ENCODE assay signal across 1 cellular context in the genomic region with DNA sequence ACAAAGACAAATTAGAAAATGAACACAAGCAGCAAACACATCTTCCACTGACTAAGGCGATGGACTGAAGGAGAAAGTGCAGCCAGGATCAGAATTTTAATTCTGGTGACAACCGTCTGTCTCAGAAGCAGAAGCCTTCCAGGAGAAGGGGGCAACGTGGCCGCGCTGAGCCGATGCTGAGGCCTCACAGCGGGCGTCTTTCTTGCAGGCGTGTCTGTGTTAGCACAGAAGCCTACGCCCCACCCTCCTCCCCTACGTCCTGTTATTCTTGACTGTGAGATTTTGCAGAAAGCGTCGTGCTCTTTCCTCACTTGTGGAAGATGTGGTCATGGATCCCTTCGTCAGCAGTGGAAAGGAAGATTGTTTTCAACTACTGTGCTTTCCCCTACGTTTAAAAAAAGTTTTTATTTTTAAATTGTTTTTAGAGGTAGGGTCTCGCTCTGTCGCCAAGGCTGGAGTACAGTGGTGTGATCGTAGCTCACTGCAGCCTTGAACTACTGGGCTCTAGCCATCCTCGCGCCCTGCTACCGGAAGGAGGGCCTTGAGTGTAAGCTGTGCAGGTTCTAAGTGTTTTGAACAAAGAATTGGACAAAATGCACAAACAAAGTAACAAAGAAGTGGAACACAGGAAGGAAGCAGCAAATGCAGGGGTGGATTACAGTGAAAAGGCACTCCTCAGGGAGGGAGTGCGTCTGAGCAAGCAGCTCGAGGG.
TF ChIP-seq lines count a peak whose summit lies in the region.

No MANE protein-coding gene starts in this region.

TF ChIP-seq in GM23338, 12 proteins besides CTCF, POLR2A, EP300 and RAD21 (continued from another document):
- TF ChIP-seq ZNF462 (CRISPR knock-in tag; IDR thresholded peaks at IDR 0.05) (no peak), ZNF331 (CRISPR knock-in tag; IDR thresholded peaks at IDR 0.05; ENCODE audit: low read depth) (no peak), REST (IDR thresholded peaks at IDR 0.05; ENCODE audit: unreplicated experiment) (no peak), POLR2AphosphoS5 (IDR thresholded peaks at IDR 0.05; ENCODE audit: low read depth) (no peak), STAT1 (IDR thresholded peaks at IDR 0.05; ENCODE audit: unreplicated experiment) (no peak)
